38 cellular contexts compared by ENCODE assay signal in genomic region chr12:130675791-130676190, GRCh38. TPM values are rescaled to one million over a fixed set of nuclear protein-coding genes. Genes with fewer than 3 reads are reported as not detected.
"Had no signal": no experiment of that assay in that cellular context is flagged by ENCODE, and none has a peak within 500 bp of the region (broad histone marks: within the 10 kb centered on the region; RNA-seq: fewer than 3 reads in every experiment).

No MANE protein-coding gene starts in this region.

- H3K4me1 Mint-ChIP-seq: activated B cell treated with CpG ODN at 0.5 μM for 24 hours; activated CD4-positive, alpha-beta T cell treated with anti-CD3 and anti-CD28 coated beads, Interleukin-2, amount 10 ng/mL, durations not matched to agents 24 days and 14 days; activated naive CD8-positive, alpha-beta T cell treated with anti-CD3 and anti-CD28 coated beads for 36 hours; activated T-helper 17 cell treated with anti-CD3 and anti-CD28 coated beads, Interleukin-2, amount 50 U/mL, for 72 hours; T-cell; T-helper 17 cell had no signal

- ATAC-seq: activated CD8-positive, alpha-beta T cell treated with anti-CD3 and anti-CD28 coated beads for 36 hours; activated naive CD4-positive, alpha-beta T cell treated with anti-CD3 and anti-CD28 coated beads, Interleukin-2, amount 50 U/mL, for 72 hours; activated T-cell treated with anti-CD3 and anti-CD28 coated beads, Interleukin-2, amount 50 U/mL, for 4 hours; activated T-cell treated with anti-CD3 and anti-CD28 coated beads, Interleukin-2, amount 50 U/mL, for 72 hours; activated T-helper 17 cell treated with anti-CD3 and anti-CD28 coated beads, Interleukin-2, amount 50 U/mL, for 72 hours; body of pancreas; T-cell; T-helper 17 cell had no signal

- H3K4me3 Mint-ChIP-seq: activated B cell treated with CpG ODN at 0.5 μM for 24 hours; activated CD4-positive, alpha-beta memory T cell treated with anti-CD3 and anti-CD28 coated beads for 36 hours; activated CD4-positive, alpha-beta T cell treated with anti-CD3 and anti-CD28 coated beads, Interleukin-2, amount 10 ng/mL, durations not matched to agents 24 days and 14 days; activated CD8-positive, alpha-beta T cell treated with anti-CD3 and anti-CD28 coated beads for 36 hours; activated naive CD4-positive, alpha-beta T cell treated with anti-CD3 and anti-CD28 coated beads for 36 hours; activated naive CD8-positive, alpha-beta T cell treated with anti-CD3 and anti-CD28 coated beads for 36 hours; activated T-cell treated with anti-CD3 and anti-CD28 coated beads, Interleukin-2, amount 50 U/mL, for 4 hours; activated T-cell treated with anti-CD3 and anti-CD28 coated beads, Interleukin-2, amount 50 U/mL, for 72 hours; activated T-helper 1 cell treated with anti-CD3 and anti-CD28 coated beads, Interleukin-12 subunit alpha, Interleukin-12 subunit beta, Interleukin-2, Interleukin-4 antibody, amounts not matched to agents 30 ng/mL and 10 ng/mL and 1 ng/mL, durations not matched to agents 14 hours and 24 hours and 36 hours; activated T-helper 17 cell treated with anti-CD3 and anti-CD28 coated beads, Interleukin-2, amount 50 U/mL, for 72 hours; T-cell; T-helper 17 cell had no signal

- H3K27me3 Mint-ChIP-seq: activated B cell treated with CpG ODN at 0.5 μM for 24 hours; activated CD4-positive, alpha-beta memory T cell treated with anti-CD3 and anti-CD28 coated beads for 36 hours; activated CD4-positive, alpha-beta T cell treated with anti-CD3 and anti-CD28 coated beads, Interleukin-2, amount 10 ng/mL, durations not matched to agents 24 days and 14 days; activated naive CD8-positive, alpha-beta T cell treated with anti-CD3 and anti-CD28 coated beads for 36 hours; T-cell had no signal

- FAIRE-seq: astrocyte, TTC549 had no signal

- H3K4me3 ChIP-seq: adrenal gland, body of pancreas, breast epithelium had no signal

- DNase-seq: activated B cell treated with CpG ODN at 0.5 μM for 24 hours; activated CD4-positive, alpha-beta memory T cell treated with anti-CD3 and anti-CD28 coated beads for 36 hours; activated CD4-positive, alpha-beta T cell treated with anti-CD3 and anti-CD28 coated beads for 4 hours; activated CD4-positive, alpha-beta T cell treated with anti-CD3 and anti-CD28 coated beads, Interleukin-2, amount 10 ng/mL, durations not matched to agents 24 days and 14 days; activated CD4-positive, alpha-beta T cell treated with anti-CD3 and anti-CD28 coated beads, Interleukin-2, amount 50 U/mL, for 1 hour; activated CD4-positive, alpha-beta T cell treated with anti-CD3 and anti-CD28 coated beads, Interleukin-2, amount 50 U/mL, for 4 hours; activated CD4-positive, CD25-positive, alpha-beta regulatory T cell treated with anti-CD3 and anti-CD28 coated beads, Interleukin-2, amount 50 U/mL, for 72 hours; activated CD8-positive, alpha-beta memory T cell treated with anti-CD3 and anti-CD28 coated beads, Interleukin-2, amount 50 U/mL, for 4 hours; activated CD8-positive, alpha-beta T cell treated with anti-CD3 and anti-CD28 coated beads for 36 hours; activated effector memory CD4-positive, alpha-beta T cell treated with anti-CD3 and anti-CD28 coated beads, Interleukin-2, amount 50 U/mL, for 16 hours; activated gamma-delta T cell treated with Interleukin-2 at 50 U/mL for 16 hours; activated naive CD4-positive, alpha-beta T cell; activated naive CD4-positive, alpha-beta T cell treated with anti-CD3 and anti-CD28 coated beads for 36 hours; activated naive CD4-positive, alpha-beta T cell treated with anti-CD3 and anti-CD28 coated beads, Interleukin-2, amount 50 U/mL, for 16 hours; activated naive CD8-positive, alpha-beta T cell treated with anti-CD3 and anti-CD28 coated beads for 36 hours; activated T-cell treated with anti-CD3 and anti-CD28 coated beads for 4 hours; activated T-cell treated with anti-CD3 and anti-CD28 coated beads, Interleukin-2, amount 50 U/mL, for 1 hour; activated T-cell treated with anti-CD3 and anti-CD28 coated beads, Interleukin-2, amount 50 U/mL, for 4 hours; activated T-cell treated with anti-CD3 and anti-CD28 coated beads, Interleukin-2, amount 50 U/mL, for 72 hours; adrenal gland; amniotic stem cell; aorta; body of pancreas; brain microvascular endothelial cell; central memory CD4-positive, alpha-beta T cell; T-cell; T-helper 17 cell; T-helper 9 cell had no signal

- H3K9me3 Mint-ChIP-seq: activated CD4-positive, alpha-beta memory T cell treated with anti-CD3 and anti-CD28 coated beads for 36 hours; activated CD4-positive, alpha-beta T cell treated with anti-CD3 and anti-CD28 coated beads, Interleukin-2, amount 10 ng/mL, durations not matched to agents 24 days and 14 days; activated naive CD8-positive, alpha-beta T cell treated with anti-CD3 and anti-CD28 coated beads for 36 hours; activated T-cell treated with anti-CD3 and anti-CD28 coated beads, Interleukin-2, amount 50 U/mL, for 4 hours; activated T-helper 1 cell treated with anti-CD3 and anti-CD28 coated beads, Interleukin-12 subunit alpha, Interleukin-12 subunit beta, Interleukin-2, Interleukin-4 antibody, amounts not matched to agents 30 ng/mL and 10 ng/mL and 1 ng/mL, durations not matched to agents 14 hours and 24 hours and 36 hours; activated T-helper 17 cell treated with anti-CD3 and anti-CD28 coated beads, Interleukin-2, amount 50 U/mL, for 72 hours had no signal

- H3K36me3 Mint-ChIP-seq: activated CD4-positive, alpha-beta memory T cell treated with anti-CD3 and anti-CD28 coated beads for 36 hours; activated naive CD8-positive, alpha-beta T cell treated with anti-CD3 and anti-CD28 coated beads for 36 hours; T-cell had no signal

- H3K27ac Mint-ChIP-seq: activated B cell treated with CpG ODN at 0.5 μM for 24 hours; activated CD4-positive, alpha-beta memory T cell treated with anti-CD3 and anti-CD28 coated beads for 36 hours; activated CD4-positive, alpha-beta T cell treated with anti-CD3 and anti-CD28 coated beads, Interleukin-2, amount 10 ng/mL, durations not matched to agents 24 days and 14 days; activated CD8-positive, alpha-beta T cell treated with anti-CD3 and anti-CD28 coated beads for 36 hours; activated naive CD4-positive, alpha-beta T cell treated with anti-CD3 and anti-CD28 coated beads for 36 hours; activated naive CD4-positive, alpha-beta T cell treated with anti-CD3 and anti-CD28 coated beads, Interleukin-2, amount 50 U/mL, for 72 hours; activated naive CD8-positive, alpha-beta T cell treated with anti-CD3 and anti-CD28 coated beads for 36 hours; activated T-cell treated with anti-CD3 and anti-CD28 coated beads, Interleukin-2, amount 50 U/mL, for 72 hours; activated T-helper 1 cell treated with anti-CD3 and anti-CD28 coated beads, Interleukin-12 subunit alpha, Interleukin-12 subunit beta, Interleukin-2, Interleukin-4 antibody, amounts not matched to agents 30 ng/mL and 10 ng/mL and 1 ng/mL, durations not matched to agents 14 hours and 24 hours and 36 hours; activated T-helper 17 cell treated with anti-CD3 and anti-CD28 coated beads, Interleukin-2, amount 50 U/mL, for 72 hours; T-cell; T-helper 17 cell had no signal

RNA-seq across cellular contexts. Expression of gene RIMBP2, which starts 40.3 kb away (rescaled TPM):
- total RNA-seq: activated B cell treated with CpG ODN at 0.5 μM for 24 hours; activated CD4-positive, alpha-beta T cell treated with anti-CD3 and anti-CD28 coated beads, Interleukin-2, amount 10 ng/mL, durations not matched to agents 24 days and 14 days; activated CD8-positive, alpha-beta memory T cell treated with anti-CD3 and anti-CD28 coated beads for 36 hours; activated CD8-positive, alpha-beta T cell treated with anti-CD3 and anti-CD28 coated beads for 36 hours; activated naive CD4-positive, alpha-beta T cell treated with anti-CD3 and anti-CD28 coated beads for 36 hours; activated naive CD4-positive, alpha-beta T cell treated with anti-CD3 and anti-CD28 coated beads, Interleukin-2, amount 50 U/mL, for 72 hours; activated naive CD8-positive, alpha-beta T cell treated with anti-CD3 and anti-CD28 coated beads for 36 hours; activated T-cell treated with anti-CD3 and anti-CD28 coated beads, Interleukin-2, amount 50 U/mL, for 4 hours; activated T-helper 1 cell treated with anti-CD3 and anti-CD28 coated beads, Interleukin-12 subunit alpha, Interleukin-12 subunit beta, Interleukin-2, Interleukin-4 antibody, amounts not matched to agents 30 ng/mL and 10 ng/mL and 1 ng/mL, durations not matched to agents 14 hours and 24 hours and 36 hours; cardiac septum; T-helper 1 cell treated with Interleukin-12 subunit alpha and Interleukin-12 subunit beta and Interleukin-4 antibody, amounts not matched to agents 30 ng/mL and 1 ng/mL, for 36 hours; T-helper 17 cell; T-helper 2 cell treated with Interferon-gamma antibody and Interleukin-4, amounts not matched to agents 100 ng/mL and 5 ng/mL, for 36 hours had no signal
